In the genomic region with DNA sequence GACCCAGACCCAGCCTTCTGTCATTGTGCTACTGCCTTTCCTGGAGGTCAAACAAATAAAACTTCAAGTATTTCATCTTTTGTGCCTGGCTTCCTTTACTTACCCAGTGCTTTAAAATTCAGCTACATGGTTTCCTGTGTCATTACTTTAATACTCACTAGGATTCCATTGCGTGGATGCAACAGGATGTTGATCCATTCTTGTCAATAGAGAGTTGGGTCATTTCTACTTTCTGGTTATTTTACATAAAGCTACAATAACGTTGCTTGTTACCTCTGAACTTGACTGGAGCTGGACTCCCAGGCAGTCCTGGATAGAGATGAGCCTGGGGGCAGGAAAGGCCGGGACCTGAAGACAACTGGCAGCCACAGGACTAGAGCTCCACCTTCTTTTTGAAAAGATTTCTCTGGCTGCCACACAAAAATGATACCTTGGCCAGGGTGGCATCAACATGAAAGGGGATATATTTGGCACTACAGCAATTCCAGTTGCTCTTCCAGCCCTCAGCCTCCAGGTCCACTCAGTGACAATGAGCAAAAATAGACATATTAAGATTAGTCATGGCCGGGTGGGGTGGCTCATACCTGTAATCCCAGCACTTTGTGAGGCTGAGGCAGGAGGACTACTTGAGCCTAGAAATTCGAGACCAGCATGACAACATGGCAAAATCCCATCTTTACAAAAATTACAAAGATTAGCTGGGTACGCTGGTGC, we compare ENCODE assay signal across 31 cellular contexts. TPM values are rescaled to one million over a fixed set of nuclear protein-coding genes. Genes with fewer than 3 reads are reported as not detected.
A peak's percentile ranks its signal among the peaks of the same experiment; 100 is the strongest.
DNase-seq lines count a peak whose midpoint lies in the region; TF ChIP-seq lines count a peak whose summit lies in the region.
"Had no signal": no experiment of that assay in that cellular context is flagged by ENCODE, and none has a peak within 500 bp of the region (broad histone marks: within the 10 kb centered on the region; RNA-seq: fewer than 3 reads in every experiment).

No MANE protein-coding gene starts in this region.

- no peak overlapping the region for H3K4ac ChIP-seq in H9 (ENCODE audit: low read depth, low read length)

- no peaks in the 10 kb centered on the region for H3K23me2 ChIP-seq in H9 (ENCODE audit: insufficient read length, low read depth, low read length, poor library complexity, severe bottlenecking)

- peak; percentile 23 for DNase-seq in SIG-M5 treated with dmso at 0.1 percent for 504 hours (lab: John Stamatoyannopoulos, UW; ENCODE audit: unreplicated experiment)
- DNase-seq in SIG-M5 (lab: John Stamatoyannopoulos, UW), result no peak
- no peak for DNase-seq in HFFc6
- DNase-seq in SJSA1 (ENCODE audit: low read depth in 1 of 2, low spot score in 2 of 2), result no peak
- DNase-seq in osteocyte (ENCODE audit: extremely low spot score, unreplicated experiment), result peak; percentile 49
- no peak for DNase-seq in NCI-H510A treated with DMSO at 0.1 percent for 48 hours (lab: John Stamatoyannopoulos, UW)
- no peak for DNase-seq in DMS153 (lab: John Stamatoyannopoulos, UW)
- DNase-seq in H9, result no peak
- DNase-seq: activated CD4-positive, alpha-beta T cell treated with anti-CD3 and anti-CD28 coated beads for 4 hours; activated T-cell treated with anti-CD3 and anti-CD28 coated beads, Interleukin-2, amount 50 U/mL, for 24 hours; Calu3; effector CD4-positive, alpha-beta T cell; esophagus squamous epithelium; hippocampal formation; immature natural killer cell; midbrain; NCI-H1048; NCI-H187 treated with DMSO at 0.1 percent for 48 hours; NCI-H69; OCI-M1; ovary; SHP77 treated with DMSO at 0.1 percent for 48 hours; stimulated activated CD4-positive, alpha-beta T cell treated with anti-CD3 and anti-CD28 coated beads, Interleukin-4, amount 100 ng/mL, for 1 hour; stimulated activated naive B cell treated with anti-CD40 and anti-IgM and Interleukin-4, amounts not matched to agents 10 μg/mL and 1 μg/mL and 100 μg/mL, for 72 hours; T-helper 2 cell had no signal

- H2BK12ac ChIP-seq in H9 (ENCODE audit: insufficient read length, low read depth, low read length), result no peak overlapping the region

- H3K27me3 Mint-ChIP-seq in HFFc6 (ENCODE audit: insufficient read depth) (peaks cover 4% of the 10 kb centered on the region; the same call in 1 of the 2 replicates), osteocyte (ENCODE audit: unreplicated experiment) (no peaks in the 10 kb centered on the region), H9 (ENCODE audit: low read depth) (no peaks in the 10 kb centered on the region)
- H3K27me3 Mint-ChIP-seq: activated T-cell treated with anti-CD3 and anti-CD28 coated beads, Interleukin-2, amount 50 U/mL, for 24 hours; B cell had no signal

- no peaks in the 10 kb centered on the region for H4K20me1 ChIP-seq in H9 (ENCODE audit: control insufficient read depth, insufficient read depth, insufficient read length)

- H4K5ac ChIP-seq in H9 (ENCODE audit: insufficient read length, low read depth, low read length), result no peak overlapping the region

- peaks cover 4% of the 10 kb centered on the region; the same call in 1 of the 2 replicates for H3K36me3 ChIP-seq in SJSA1
- H3K36me3 ChIP-seq: adrenal gland, gastroesophageal sphincter, ovary, right atrium auricular region, suprapubic skin had no signal

- no peaks in the 10 kb centered on the region for H3K79me1 ChIP-seq in H9 (ENCODE audit: insufficient read depth, low read depth, low read length, poor library complexity, severe bottlenecking)

- H2BK20ac ChIP-seq in H9 (ENCODE audit: low read depth, low read length, poor library complexity, severe bottlenecking), result no peak overlapping the region

- H3K4me1 ChIP-seq in SJSA1 (replicated peaks) (peaks cover 47% of the 10 kb centered on the region), H9 (ENCODE audit: insufficient read depth, low read length) (no peaks in the 10 kb centered on the region; the same call in 1 of the 2 replicates)
- H3K4me1 ChIP-seq: esophagus squamous epithelium, gastroesophageal sphincter, right atrium auricular region, suprapubic skin had no signal

- H2BK120ac ChIP-seq in H9 (ENCODE audit: low read depth, low read length, poor library complexity, severe bottlenecking), result no peak overlapping the region

- H2AFZ ChIP-seq in H9 (ENCODE audit: low read length), result no peak overlapping the region

- H3K4me1 Mint-ChIP-seq in HFFc6 (ENCODE audit: low read depth) (peaks cover 68% of the 10 kb centered on the region), osteocyte (ENCODE audit: unreplicated experiment) (no peaks in the 10 kb centered on the region), H9 (peaks cover 19 to 24% of the 10 kb centered on the region in 2 experiments)
- H3K4me1 Mint-ChIP-seq: nephron had no signal

- H4K8ac ChIP-seq in H9 (replicated peaks; ENCODE audit: insufficient read length, low read depth, low read length), result no peak overlapping the region

- H3K4me3 Mint-ChIP-seq in HFFc6 (no peak overlapping the region), osteocyte (ENCODE audit: unreplicated experiment) (no peak overlapping the region), H9 (no peak overlapping the region)
- H3K4me3 Mint-ChIP-seq: activated T-cell treated with anti-CD3 and anti-CD28 coated beads, Interleukin-2, amount 50 U/mL, for 24 hours; B cell; nephron; stimulated activated naive B cell treated with anti-CD40 and anti-IgM and Interleukin-4, amounts not matched to agents 10 μg/mL and 1 μg/mL and 100 μg/mL, for 72 hours had no signal

- H3K27me3 ChIP-seq in SJSA1 (replicated peaks) (no peaks in the 10 kb centered on the region), H9 (ENCODE audit: insufficient read depth, low read length) (no peaks in the 10 kb centered on the region)
- H3K27me3 ChIP-seq: adrenal gland, esophagus squamous epithelium, gastroesophageal sphincter, ovary, right atrium auricular region, suprapubic skin had no signal

- H4K91ac ChIP-seq in H9 (ENCODE audit: insufficient read length, low read depth, low read length), result no peak overlapping the region

- no peak overlapping the region for H3K14ac ChIP-seq in H9 (ENCODE audit: insufficient read depth, low read length)

- WGBS in H9 (ENCODE audit: extremely low coverage, insufficient read length, low lambda C conversion rate), result no CpG with 5 or more reads among the region's 6 CpGs

- H2BK5ac ChIP-seq in H9 (ENCODE audit: insufficient read length, low read length), result no peak overlapping the region

- H3K4me3 ChIP-seq in SJSA1, result no peak overlapping the region
- H3K4me3 ChIP-seq: adrenal gland, esophagus squamous epithelium, gastroesophageal sphincter, ovary, right atrium auricular region, suprapubic skin had no signal

- H2BK15ac ChIP-seq in H9 (ENCODE audit: low read depth, low read length), result no peak overlapping the region

- H3K27ac ChIP-seq in SJSA1 (peak overlapping the region; percentile 49), H9 (ENCODE audit: insufficient read length, low read depth, low read length) (no peak overlapping the region)
- H3K27ac ChIP-seq: esophagus squamous epithelium, gastroesophageal sphincter, ovary, right atrium auricular region, suprapubic skin had no signal

- no peak overlapping the region for H3K4me2 ChIP-seq in H9 (ENCODE audit: insufficient read depth, insufficient read length, low read length)

- no peak for TF ChIP-seq CTCF in HFFc6 (IDR thresholded peaks at IDR 0.05)
- TF ChIP-seq CTCF in osteocyte (IDR thresholded peaks at IDR 0.05), result no peak
- TF ChIP-seq CTCF in H9 (conservative IDR thresholded peaks at IDR 0.05), result no peak

- no peak overlapping the region for H2AK5ac ChIP-seq in H9 (ENCODE audit: insufficient read length, low read length)

- H3K9me3 ChIP-seq in SJSA1 (replicated peaks), result peaks cover 3% of the 10 kb centered on the region; the same call in 1 of the 2 replicates
- H3K9me3 ChIP-seq in H9 (ENCODE audit: control insufficient read depth, low read depth, low read length), result no peaks in the 10 kb centered on the region
- H3K9me3 ChIP-seq: adrenal gland, esophagus squamous epithelium, gastroesophageal sphincter, ovary, right atrium auricular region, suprapubic skin had no signal

- H3K23ac ChIP-seq in H9 (ENCODE audit: insufficient read length, low read depth, low read length), result no peak overlapping the region

- H3T11ph ChIP-seq in H9 (ENCODE audit: low read length), result no peak overlapping the region

- H3K9ac ChIP-seq in H9 (ENCODE audit: extremely low read depth, insufficient read length, low read length), result no peak overlapping the region

- no peak overlapping the region for H3K56ac ChIP-seq in H9 (ENCODE audit: insufficient read length, low read depth, low read length)

- peaks cover 6% of the 10 kb centered on the region; the same call in 1 of the 2 replicates for H3K9me3 Mint-ChIP-seq in HFFc6
- H3K9me3 Mint-ChIP-seq in osteocyte (ENCODE audit: unreplicated experiment), result no peaks in the 10 kb centered on the region
- no peaks in the 10 kb centered on the region for H3K9me3 Mint-ChIP-seq in H9
- H3K9me3 Mint-ChIP-seq: activated T-cell treated with anti-CD3 and anti-CD28 coated beads, Interleukin-2, amount 50 U/mL, for 24 hours; immature natural killer cell; nephron; stimulated activated naive B cell treated with anti-CD40 and anti-IgM and Interleukin-4, amounts not matched to agents 10 μg/mL and 1 μg/mL and 100 μg/mL, for 72 hours had no signal

- H3K18ac ChIP-seq in H9 (ENCODE audit: insufficient read length, low read depth, low read length), result no peak overlapping the region

- H3K27ac Mint-ChIP-seq in HFFc6 (peak overlapping the region; percentile 62), osteocyte (ENCODE audit: unreplicated experiment) (no peak overlapping the region), H9 (peak overlapping the region in 1 of 3 experiments; percentile 54; a peak in 2 of 7 replicates)
- H3K27ac Mint-ChIP-seq: activated T-cell treated with anti-CD3 and anti-CD28 coated beads, Interleukin-2, amount 50 U/mL, for 24 hours; B cell; nephron; stimulated activated naive B cell treated with anti-CD40 and anti-IgM and Interleukin-4, amounts not matched to agents 10 μg/mL and 1 μg/mL and 100 μg/mL, for 72 hours had no signal

- H3K36me3 Mint-ChIP-seq in HFFc6 (ENCODE audit: low read depth) (peaks cover 7% of the 10 kb centered on the region), osteocyte (ENCODE audit: unreplicated experiment) (no peaks in the 10 kb centered on the region), H9 (ENCODE audit: insufficient read depth in 1 of 3, low read depth in 3 of 3) (peaks cover 2 to 8% (median 8%) of the 10 kb centered on the region in 3 experiments; a peak in 5 of 7 replicates)

- H3K79me2 ChIP-seq in H9 (ENCODE audit: insufficient read depth, low read length), result no peaks in the 10 kb centered on the region

RNA-seq across cellular contexts. Expression of gene HEG1, which starts 23.3 kb away (rescaled TPM):
- total RNA-seq in HFFc6 (2021; fragmentation: NEBNext Ultra II Directional; extraction: Animal tissue kit (Norgen Biotek cat#: 25700)), result 100 to 1,000 TPM in 4 of 6 experiments, 10 to 100 TPM in 2; 88.6 to 126 (median 105) TPM
- 21.6 and 24.0 TPM in 2 replicates for total RNA-seq in SJSA1 (2014; rRNA removed; shearing (Covaris generic))
- total RNA-seq in osteocyte (123 and 129 TPM in 2 replicates), H9 (2021) (9.3 and 10.3 TPM in 2 replicates)

Comparison
In these comparisons a context has a peak if more than half of its experiments do, and no peak if none do; other contexts are left out.
1. DNase-seq: peak in SIG-M5 treated with dmso at 0.1 percent for 504 hours (single experiment) and osteocyte (single experiment); none in SIG-M5 (single experiment), HFFc6 (single experiment), SJSA1 (0 of 2), NCI-H510A treated with DMSO at 0.1 percent for 48 hours (single experiment), DMS153 (single experiment) and H9 (single experiment).